Comparison of ENCODE assay signal across 1 cellular context in the genomic region with DNA sequence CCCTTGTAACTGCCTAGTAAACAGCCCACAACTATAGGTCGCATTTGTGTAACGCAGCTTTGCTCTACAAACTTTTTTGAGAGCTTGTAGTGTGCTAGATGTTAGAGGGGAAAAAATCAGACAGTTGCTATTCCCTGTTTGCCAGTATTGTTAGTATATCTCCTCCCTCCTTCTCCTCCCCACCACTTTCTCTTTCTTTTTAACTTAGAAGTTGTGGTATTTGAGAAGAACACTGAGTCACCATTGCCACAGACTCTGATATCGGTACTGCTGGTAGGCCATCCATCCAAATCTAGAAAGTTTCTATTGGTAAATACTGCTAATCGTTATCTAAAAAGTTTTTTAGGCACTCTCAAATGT.
TF ChIP-seq lines count a peak whose summit lies in the region.

No MANE protein-coding gene starts in this region.

TF ChIP-seq in IMR-90, 13 proteins besides CTCF, POLR2A, EP300 and RAD21 (continued from another document):
- TF ChIP-seq FOS (IDR thresholded peaks at IDR 0.05; ENCODE audit: low read depth, low read length) (no peak; the same call in 1 of the 2 replicates), CHD1 (IDR thresholded peaks at IDR 0.05; ENCODE audit: low read depth, low read length) (no peak; the same call in 1 of the 2 replicates), RFX5 (IDR thresholded peaks at IDR 0.05; ENCODE audit: low read depth, low read length) (no peak), MAFK (IDR thresholded peaks at IDR 0.05; ENCODE audit: low read depth, low read length) (no peak), CEBPB (IDR thresholded peaks at IDR 0.05; ENCODE audit: low read depth, low read length) (peak; percentile 43; the same call in 1 of the 2 replicates)
- TF ChIP-seq, protein P1, sequence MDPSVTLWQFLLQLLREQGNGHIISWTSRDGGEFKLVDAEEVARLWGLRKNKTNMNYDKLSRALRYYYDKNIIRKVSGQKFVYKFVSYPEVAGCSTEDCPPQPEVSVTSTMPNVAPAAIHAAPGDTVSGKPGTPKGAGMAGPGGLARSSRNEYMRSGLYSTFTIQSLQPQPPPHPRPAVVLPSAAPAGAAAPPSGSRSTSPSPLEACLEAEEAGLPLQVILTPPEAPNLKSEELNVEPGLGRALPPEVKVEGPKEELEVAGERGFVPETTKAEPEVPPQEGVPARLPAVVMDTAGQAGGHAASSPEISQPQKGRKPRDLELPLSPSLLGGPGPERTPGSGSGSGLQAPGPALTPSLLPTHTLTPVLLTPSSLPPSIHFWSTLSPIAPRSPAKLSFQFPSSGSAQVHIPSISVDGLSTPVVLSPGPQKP (IDR thresholded peaks at IDR 0.05; ENCODE audit: borderline replicate concordance, low read depth, low read length) = no peak
- TF ChIP-seq, protein P2, sequence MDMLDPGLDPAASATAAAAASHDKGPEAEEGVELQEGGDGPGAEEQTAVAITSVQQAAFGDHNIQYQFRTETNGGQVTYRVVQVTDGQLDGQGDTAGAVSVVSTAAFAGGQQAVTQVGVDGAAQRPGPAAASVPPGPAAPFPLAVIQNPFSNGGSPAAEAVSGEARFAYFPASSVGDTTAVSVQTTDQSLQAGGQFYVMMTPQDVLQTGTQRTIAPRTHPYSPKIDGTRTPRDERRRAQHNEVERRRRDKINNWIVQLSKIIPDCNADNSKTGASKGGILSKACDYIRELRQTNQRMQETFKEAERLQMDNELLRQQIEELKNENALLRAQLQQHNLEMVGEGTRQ (IDR thresholded peaks at IDR 0.05; ENCODE audit: low read depth, low read length) = no peak
